9 cellular contexts compared by ENCODE assay signal in genomic region chr11:88231894-88232482, GRCh38. TPM values are rescaled to one million over a fixed set of nuclear protein-coding genes. Genes with fewer than 3 reads are reported as not detected.
DNase-seq lines count a peak whose midpoint lies in the region; ATAC-seq and TF ChIP-seq lines count a peak whose summit lies in the region.
"Had no signal": no experiment of that assay in that cellular context is flagged by ENCODE, and none has a peak within 500 bp of the region (broad histone marks: within the 10 kb centered on the region; RNA-seq: fewer than 3 reads in every experiment).

No MANE protein-coding gene starts in this region.

- no peak overlapping the region for H3K4me3 ChIP-seq in BJ (ENCODE audit: low read depth, low read length)
- H3K4me3 ChIP-seq in astrocyte of the spinal cord (ENCODE audit: low read depth, low read length), result no peak overlapping the region
- H3K4me3 ChIP-seq in uterus, result no peak overlapping the region

- H3K27me3 ChIP-seq in BJ (ENCODE audit: control insufficient read depth, insufficient read depth, low read length), result no peaks in the 10 kb centered on the region
- no peaks in the 10 kb centered on the region for H3K27me3 ChIP-seq in uterus

- peaks cover 0 to under 1% of the 10 kb centered on the region in 2 donors for H3K9me3 ChIP-seq in uterus

- DNase-seq in BJ (ENCODE audit: low read depth) (no peak), NCI-H1105 treated with DMSO at 0.1 percent for 48 hours (lab: John Stamatoyannopoulos, UW) (peak; percentile 40), astrocyte of the spinal cord (ENCODE audit: low read depth, low spot score) (peak; percentile 51), left colon (no peak), uterus (no peak)
- no peak for DNase-seq in activated naive CD4-positive, alpha-beta T cell treated with anti-CD3 and anti-CD28 coated beads, Interleukin-2, amount 50 U/mL, for 16 hours
- DNase-seq: left cardiac atrium had no signal

- no peak overlapping the region for H3K27ac ChIP-seq in uterus

- TF ChIP-seq POLR2A in uterus (IDR thresholded peaks at IDR 0.05), result no peak

- CTCF ChIA-PET in BJ (lab: Yijun Ruan, JAX), result interaction anchor here (0.7 to 2.9 kb wide), 27 partner anchors 9 to 321 kb away, joined by 3 to 26 read pairs (median 4); no protein-coding TSS in a partner anchor

- no peaks in the 10 kb centered on the region for H3K36me3 ChIP-seq in BJ (ENCODE audit: control insufficient read depth, insufficient read depth, low read length)
- H3K36me3 ChIP-seq in uterus, result no peaks in the 10 kb centered on the region

- no peaks in the 10 kb centered on the region for H3K4me1 ChIP-seq in uterus

- ATAC-seq in GM18498 (IDR thresholded peaks at IDR 0.05; ENCODE audit: unreplicated experiment) (peak; percentile 90), HG02759 (IDR thresholded peaks at IDR 0.05; ENCODE audit: unreplicated experiment) (peak; percentile 92), left colon (peak; percentile 75)

- POLR2A ChIA-PET in BJ (lab: Charles Lee), result no interaction called here

- intact Hi-C loops in left colon (cut with DNase I, micrococcal nuclease), result loop anchor here in 1 of 2 donors (5.0 kb wide), 1 partner anchor 310 kb away; no protein-coding TSS in a partner anchor
- intact Hi-C loops in uterus (cut with DNase I; ENCODE audit: low total_unique reads), result no loop called here

- TF ChIP-seq CTCF in BJ (IDR thresholded peaks at IDR 0.05; ENCODE audit: insufficient read depth, low read depth, low read length) (peak; percentile 74), astrocyte of the spinal cord (IDR thresholded peaks at IDR 0.05; ENCODE audit: low read depth, low read length) (peak; percentile 69), uterus (IDR thresholded peaks at IDR 0.05) (peak in 3 of 4 experiments; percentile 23 to 35 (median 33))

- in situ Hi-C loops in astrocyte of the spinal cord (cut with HindIII; ENCODE audit: low sequenced_read_pairs), result no loop called here

RNA-seq across cellular contexts. Expression of gene RAB38, which starts 56.7 kb away (rescaled TPM):
- 4.9 and 6.9 TPM in 2 replicates for polyA plus RNA-seq in BJ (2011; rRNA removed)
- 2.8 and 3.0 TPM in 2 replicates for polyA minus RNA-seq in BJ (2011; rRNA and poly(A)+ RNA removed)
- 1 to 10 TPM in 1 of 2 donors, under 1 TPM in 1; 0.70 to 2.1 TPM for total RNA-seq in left colon
- total RNA-seq in uterus, result 10 to 100 TPM in 1 of 4 donors, 1 to 10 TPM in 2, not detected in 1; 1.3 to 56.8 (median 7.2) TPM

Comparison
In these comparisons a context has a peak if more than half of its experiments do, and no peak if none do; other contexts are left out.
1. DNase-seq: peak in NCI-H1105 treated with DMSO at 0.1 percent for 48 hours (single experiment) and astrocyte of the spinal cord (single experiment); none in BJ (single experiment), left colon (0 of 2), uterus (0 of 2) and activated naive CD4-positive, alpha-beta T cell treated with anti-CD3 and anti-CD28 coated beads, Interleukin-2, amount 50 U/mL, for 16 hours (single experiment).
2. Peak in every context shown above with its lines, with median percentiles within 50 percentile points of each other: CTCF ChIP-seq and ATAC-seq.